In genomic region chr10:55500931-55501559, GRCh38 we compare ENCODE assay signal across 8 cellular contexts.
DNase-seq lines count a peak whose midpoint lies in the region; ATAC-seq and TF ChIP-seq lines count a peak whose summit lies in the region.

No MANE protein-coding gene starts in this region.

- H3K27ac Mint-ChIP-seq in CD8-positive, alpha-beta T cell = no peak overlapping the region

- H3K4me1 ChIP-seq in cardiac muscle cell (ENCODE audit: low read depth) (no peaks in the 10 kb centered on the region), RWPE2 (ENCODE audit: insufficient read depth, poor library complexity, severe bottlenecking) (no peaks in the 10 kb centered on the region)
- no peaks in the 10 kb centered on the region for H3K4me1 ChIP-seq in effector memory CD4-positive, alpha-beta T cell (ENCODE audit: control insufficient read depth, insufficient read depth, low read length, poor library complexity, severe bottlenecking)
- H3K4me1 ChIP-seq in CD8-positive, alpha-beta T cell (ENCODE audit: insufficient read depth, low read length) = no peaks in the 10 kb centered on the region

- H3K4me3 Mint-ChIP-seq in CD8-positive, alpha-beta T cell = no peak overlapping the region

- H3K36me3 Mint-ChIP-seq in CD8-positive, alpha-beta T cell = no peaks in the 10 kb centered on the region

- POLR2A ChIA-PET in CD8-positive, alpha-beta T cell (lab: Charles Lee) = no interaction called here

- H3K9me3 Mint-ChIP-seq in CD8-positive, alpha-beta T cell = peaks cover 12% of the 10 kb centered on the region

- TF ChIP-seq CTCF in cardiac muscle cell (IDR thresholded peaks at IDR 0.05; ENCODE audit: low read depth, low read length) (peak; percentile 30), RWPE2 (IDR thresholded peaks at IDR 0.05; ENCODE audit: poor library complexity, severe bottlenecking) (peak; percentile 62)
- no peak for TF ChIP-seq CTCF in CD8-positive, alpha-beta T cell (IDR thresholded peaks at IDR 0.05)

- peak; percentile 9 to 59 for DNase-seq in cardiac muscle cell (ENCODE audit: low read depth in 1 of 2, low spot score in 1 of 2)
- no peak for DNase-seq in Right ventricle myocardium inferior (ENCODE audit: missing footprints)
- DNase-seq in RWPE2 (ENCODE audit: low spot score) = no peak
- DNase-seq in iPS-NIHi11 (ENCODE audit: low spot score) = peak; percentile 54
- DNase-seq in activated gamma-delta T cell treated with Interleukin-2 at 50 U/mL for 16 hours = no peak
- no peak for DNase-seq in effector memory CD4-positive, alpha-beta T cell
- DNase-seq in CD8-positive, alpha-beta T cell = no peak

- intact Hi-C loops in Right ventricle myocardium inferior (cut with DNase I) = loop anchor here (5.0 to 10.0 kb wide), 2 partner anchors 216 to 409 kb away; no protein-coding TSS in a partner anchor
- intact Hi-C loops in CD8-positive, alpha-beta T cell (cut with DNase I, micrococcal nuclease) = no loop called here

- no peaks in the 10 kb centered on the region for H3K36me3 ChIP-seq in cardiac muscle cell
- no peaks in the 10 kb centered on the region for H3K36me3 ChIP-seq in RWPE2 (ENCODE audit: low read depth)
- no peaks in the 10 kb centered on the region for H3K36me3 ChIP-seq in effector memory CD4-positive, alpha-beta T cell (ENCODE audit: control insufficient read depth, insufficient read depth, low read length)
- H3K36me3 ChIP-seq in CD8-positive, alpha-beta T cell (ENCODE audit: insufficient read depth, low read length) = no peaks in the 10 kb centered on the region

- ATAC-seq in Right ventricle myocardium inferior (no peak), HG03342 (IDR thresholded peaks at IDR 0.05; ENCODE audit: unreplicated experiment) (peak; percentile 92), RWPE2 (ENCODE audit: low read depth) (0 out of 3 replicates have a peak, but pooled peaks have one; percentile 40)
- ATAC-seq in CD8-positive, alpha-beta T cell = no peak

- H3K4me1 Mint-ChIP-seq in CD8-positive, alpha-beta T cell (ENCODE audit: low read depth) = no peaks in the 10 kb centered on the region

- H3K27ac ChIP-seq in cardiac muscle cell = no peak overlapping the region
- no peak overlapping the region for H3K27ac ChIP-seq in RWPE2 (ENCODE audit: poor library complexity, severe bottlenecking)
- no peak overlapping the region for H3K27ac ChIP-seq in effector memory CD4-positive, alpha-beta T cell (ENCODE audit: insufficient read depth, low read length, poor library complexity, severe bottlenecking)
- H3K27ac ChIP-seq in CD8-positive, alpha-beta T cell (ENCODE audit: low read depth, low read length) = no peak overlapping the region

- H3K4me3 ChIP-seq in cardiac muscle cell (no peak overlapping the region), RWPE2 (ENCODE audit: severe bottlenecking) (no peak overlapping the region)
- H3K4me3 ChIP-seq in effector memory CD4-positive, alpha-beta T cell (ENCODE audit: insufficient read depth, low read depth, low read length, poor library complexity, severe bottlenecking) = no peak overlapping the region
- H3K4me3 ChIP-seq in CD8-positive, alpha-beta T cell (ENCODE audit: low read depth, low read length) = no peak overlapping the region

- H3K9me3 ChIP-seq in cardiac muscle cell (ENCODE audit: low read depth) = no peaks in the 10 kb centered on the region
- H3K9me3 ChIP-seq in RWPE2 (ENCODE audit: severe bottlenecking) = no peaks in the 10 kb centered on the region
- no peaks in the 10 kb centered on the region for H3K9me3 ChIP-seq in effector memory CD4-positive, alpha-beta T cell (ENCODE audit: control insufficient read depth, low read length)
- H3K9me3 ChIP-seq in CD8-positive, alpha-beta T cell (ENCODE audit: low read length) = no peaks in the 10 kb centered on the region

- CTCF ChIA-PET in CD8-positive, alpha-beta T cell (lab: Charles Lee) = no interaction called here

- no peaks in the 10 kb centered on the region for H3K27me3 Mint-ChIP-seq in CD8-positive, alpha-beta T cell (ENCODE audit: low read depth)

- H3K27me3 ChIP-seq in cardiac muscle cell (no peaks in the 10 kb centered on the region), RWPE2 (ENCODE audit: insufficient read depth, poor library complexity, severe bottlenecking) (peaks cover 4% of the 10 kb centered on the region)
- H3K27me3 ChIP-seq in effector memory CD4-positive, alpha-beta T cell (replicated peaks; ENCODE audit: control insufficient read depth, insufficient read depth, low read length, poor library complexity, severe bottlenecking) = no peaks in the 10 kb centered on the region
- no peaks in the 10 kb centered on the region for H3K27me3 ChIP-seq in CD8-positive, alpha-beta T cell (ENCODE audit: insufficient read depth, low read length)

Comparison
In these comparisons a context has a peak if more than half of its experiments do, and no peak if none do; other contexts are left out.
1. DNase-seq: peak in cardiac muscle cell (2 of 2) and iPS-NIHi11 (single experiment); none in Right ventricle myocardium inferior (single experiment), RWPE2 (single experiment), activated gamma-delta T cell treated with Interleukin-2 at 50 U/mL for 16 hours (single experiment), effector memory CD4-positive, alpha-beta T cell (0 of 3) and CD8-positive, alpha-beta T cell (0 of 7).
2. ATAC-seq: peak in HG03342 (single experiment) and RWPE2 (single experiment); none in Right ventricle myocardium inferior (single experiment) and CD8-positive, alpha-beta T cell (single experiment).